Comparison of ENCODE assay signal across 20 cellular contexts in the genomic region with DNA sequence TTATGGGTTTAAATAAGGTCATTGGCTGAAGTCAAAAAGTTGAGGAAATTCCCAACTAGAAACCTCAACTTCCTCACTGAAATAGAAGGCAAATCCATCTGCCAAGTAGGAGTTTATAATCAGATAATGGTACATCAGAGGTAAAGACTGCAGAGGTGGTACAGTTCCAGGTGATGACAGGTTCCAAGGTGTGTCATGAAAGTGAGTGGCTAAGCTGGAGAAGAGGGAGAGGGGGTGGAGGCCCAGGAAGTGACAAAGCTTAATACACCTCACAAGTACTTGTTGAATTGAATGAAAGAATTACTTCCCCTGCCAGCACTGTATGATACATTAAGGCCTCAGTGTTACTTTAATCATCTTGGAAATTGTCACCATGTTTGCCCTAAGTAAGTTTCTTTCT.
DNase-seq lines count a peak whose midpoint lies in the region; ATAC-seq and TF ChIP-seq lines count a peak whose summit lies in the region.
"Had no signal": no experiment of that assay in that cellular context is flagged by ENCODE, and none has a peak within 500 bp of the region (broad histone marks: within the 10 kb centered on the region; RNA-seq: fewer than 3 reads in every experiment).

No MANE protein-coding gene starts in this region.

- H3K36me3 ChIP-seq in GM23338 (ENCODE audit: insufficient read depth), result no peaks in the 10 kb centered on the region
- H3K36me3 ChIP-seq: colonic mucosa, right atrium auricular region, tibial nerve had no signal

- H3K27ac ChIP-seq in GM23338 (ENCODE audit: low read depth), result no peak overlapping the region
- H3K27ac ChIP-seq: colonic mucosa, right atrium auricular region, tibial nerve had no signal

- no peaks in the 10 kb centered on the region; the same call in 1 of the 2 replicates for H3K9me2 ChIP-seq in GM23338 (ENCODE audit: insufficient read depth)

- H3K27me3 Mint-ChIP-seq in activated naive CD4-positive, alpha-beta T cell treated with anti-CD3 and anti-CD28 coated beads for 36 hours (ENCODE audit: low read depth), result no peaks in the 10 kb centered on the region
- no peaks in the 10 kb centered on the region for H3K27me3 Mint-ChIP-seq in GM23338 (ENCODE audit: insufficient read depth, low read depth, poor library complexity)
- H3K27me3 Mint-ChIP-seq: activated naive CD4-positive, alpha-beta T cell treated with anti-CD3 and anti-CD28 coated beads, Interleukin-2, amount 50 U/mL, for 24 hours; stimulated activated naive B cell treated with anti-CD40 and anti-IgM and Interleukin-4, amounts not matched to agents 10 μg/mL and 1 μg/mL and 100 μg/mL, for 72 hours; T-helper 17 cell had no signal

- H3K27me3 ChIP-seq in GM23338 (ENCODE audit: insufficient read depth), result 0 out of 2 replicates have a peak, but pooled peaks cover under 1% of the 10 kb centered on the region
- H3K27me3 ChIP-seq: colonic mucosa, right atrium auricular region, tibial nerve had no signal

- H3K4me1 Mint-ChIP-seq in activated naive CD4-positive, alpha-beta T cell treated with anti-CD3 and anti-CD28 coated beads for 36 hours (ENCODE audit: low read depth), result peaks cover 28% of the 10 kb centered on the region
- H3K4me1 Mint-ChIP-seq in GM23338, result no peaks in the 10 kb centered on the region
- H3K4me1 Mint-ChIP-seq: WTC11 had no signal

- ATAC-seq in esophagus mucosa (peak; percentile 15), GM23338 (no peak)
- ATAC-seq: stimulated activated naive B cell treated with anti-CD40 and anti-IgM and Interleukin-4, amounts not matched to agents 10 μg/mL and 1 μg/mL and 100 μg/mL, for 72 hours; T-helper 17 cell; WTC11 had no signal

- no peak overlapping the region for H3K4me3 ChIP-seq in GM23338
- H3K4me3 ChIP-seq: colonic mucosa, right atrium auricular region, tibial nerve had no signal

- no peak overlapping the region for H3K4me2 ChIP-seq in GM23338

- CTCF ChIA-PET in activated naive CD4-positive, alpha-beta T cell treated with anti-CD3 and anti-CD28 coated beads for 36 hours (lab: Charles Lee), result interaction anchor here (1.5 to 3.3 kb wide), 2 partner anchors 71 to 188 kb away, joined by 3 to 32 read pairs; partner anchors contain the start of gene CCDC71L

- peaks cover 4% of the 10 kb centered on the region for H3K9me3 Mint-ChIP-seq in activated naive CD4-positive, alpha-beta T cell treated with anti-CD3 and anti-CD28 coated beads for 36 hours
- peaks cover 2% of the 10 kb centered on the region; the same call in 1 of the 3 replicates for H3K9me3 Mint-ChIP-seq in GM23338
- H3K9me3 Mint-ChIP-seq: activated naive CD4-positive, alpha-beta T cell treated with anti-CD3 and anti-CD28 coated beads, Interleukin-2, amount 50 U/mL, for 24 hours had no signal

- no peak overlapping the region for H2AFZ ChIP-seq in GM23338

- no peaks in the 10 kb centered on the region for H3K36me3 Mint-ChIP-seq in activated naive CD4-positive, alpha-beta T cell treated with anti-CD3 and anti-CD28 coated beads for 36 hours (ENCODE audit: low read depth)
- H3K36me3 Mint-ChIP-seq in GM23338 (ENCODE audit: low read depth), result peaks cover 4% of the 10 kb centered on the region; the same call in 2 of the 3 replicates
- H3K36me3 Mint-ChIP-seq: activated naive CD4-positive, alpha-beta T cell treated with anti-CD3 and anti-CD28 coated beads, Interleukin-2, amount 50 U/mL, for 24 hours; WTC11 had no signal

- TF ChIP-seq CTCF in GM23338 (conservative IDR thresholded peaks at IDR 0.05; ENCODE audit: low read depth in 2 of 2), result no peak

- no peak overlapping the region for H3K4me3 Mint-ChIP-seq in activated naive CD4-positive, alpha-beta T cell treated with anti-CD3 and anti-CD28 coated beads for 36 hours
- no peak overlapping the region for H3K4me3 Mint-ChIP-seq in GM23338
- H3K4me3 Mint-ChIP-seq: activated naive CD4-positive, alpha-beta T cell treated with anti-CD3 and anti-CD28 coated beads, Interleukin-2, amount 50 U/mL, for 24 hours; stimulated activated naive B cell treated with anti-CD40 and anti-IgM and Interleukin-4, amounts not matched to agents 10 μg/mL and 1 μg/mL and 100 μg/mL, for 72 hours; T-helper 17 cell; WTC11 had no signal

- intact Hi-C loops in activated naive CD4-positive, alpha-beta T cell treated with anti-CD3 and anti-CD28 coated beads for 36 hours (cut with micrococcal nuclease), result loop anchor here (1.0 to 10.0 kb wide), 2 partner anchors 12 to 655 kb away; no protein-coding TSS in a partner anchor

- H3F3A ChIP-seq in GM23338 (replicated peaks; ENCODE audit: low read depth), result no peaks in the 10 kb centered on the region

- H3K79me2 ChIP-seq in GM23338 (replicated peaks; ENCODE audit: insufficient read depth), result no peaks in the 10 kb centered on the region

- H3K4me1 ChIP-seq in GM23338 (ENCODE audit: insufficient read depth), result no peaks in the 10 kb centered on the region
- H3K4me1 ChIP-seq: colonic mucosa had no signal

- H3K27ac Mint-ChIP-seq in activated naive CD4-positive, alpha-beta T cell treated with anti-CD3 and anti-CD28 coated beads for 36 hours, result no peak overlapping the region
- H3K27ac Mint-ChIP-seq in GM23338, result no peak overlapping the region
- H3K27ac Mint-ChIP-seq: stimulated activated naive B cell treated with anti-CD40 and anti-IgM and Interleukin-4, amounts not matched to agents 10 μg/mL and 1 μg/mL and 100 μg/mL, for 72 hours; T-helper 17 cell; WTC11 had no signal

- peak; percentile 48 for DNase-seq in activated naive CD4-positive, alpha-beta T cell treated with anti-CD3 and anti-CD28 coated beads for 36 hours
- DNase-seq in activated naive CD4-positive, alpha-beta T cell treated with Interleukin-2 at 50 U/mL for 16 hours, result no peak
- peak; percentile 55 for DNase-seq in DMS53 treated with DMSO at 0.1 percent for 48 hours (lab: John Stamatoyannopoulos, UW; ENCODE audit: unreplicated experiment)
- peak; percentile 29 for DNase-seq in NCI-H226
- DNase-seq in cerebellum (ENCODE audit: low spot score), result no peak
- DNase-seq in GM23338 (ENCODE audit: low spot score), result no peak
- DNase-seq in NCI-H345 (lab: John Stamatoyannopoulos, UW), result no peak
- DNase-seq: colonic mucosa; hippocampal formation; KG1; NCI-H1092; NCI-H2081 treated with DMSO at 0.1 percent for 48 hours; NCI-H69; stimulated activated naive B cell treated with anti-CD40 and anti-IgM and Interleukin-4, amounts not matched to agents 10 μg/mL and 1 μg/mL and 100 μg/mL, for 72 hours; T-helper 17 cell had no signal

- no peaks in the 10 kb centered on the region for H4K20me1 ChIP-seq in GM23338 (replicated peaks; ENCODE audit: insufficient read depth)

TF ChIP-seq in GM23338, 12 proteins besides CTCF, POLR2A, EP300 and RAD21 (continues in another document):
- TF ChIP-seq EZH2phosphoT487 (IDR thresholded peaks at IDR 0.05; ENCODE audit: unreplicated experiment) (no peak), REST (IDR thresholded peaks at IDR 0.05; ENCODE audit: unreplicated experiment) (no peak), STAT1 (IDR thresholded peaks at IDR 0.05; ENCODE audit: unreplicated experiment) (no peak)

Comparison
In these comparisons a context has a peak if more than half of its experiments do, and no peak if none do; other contexts are left out.
1. DNase-seq: peak in activated naive CD4-positive, alpha-beta T cell treated with anti-CD3 and anti-CD28 coated beads for 36 hours (single experiment), DMS53 treated with DMSO at 0.1 percent for 48 hours (single experiment) and NCI-H226 (single experiment); none in activated naive CD4-positive, alpha-beta T cell treated with Interleukin-2 at 50 U/mL for 16 hours (single experiment), cerebellum (single experiment), GM23338 (single experiment) and NCI-H345 (single experiment).